In the genomic region with DNA sequence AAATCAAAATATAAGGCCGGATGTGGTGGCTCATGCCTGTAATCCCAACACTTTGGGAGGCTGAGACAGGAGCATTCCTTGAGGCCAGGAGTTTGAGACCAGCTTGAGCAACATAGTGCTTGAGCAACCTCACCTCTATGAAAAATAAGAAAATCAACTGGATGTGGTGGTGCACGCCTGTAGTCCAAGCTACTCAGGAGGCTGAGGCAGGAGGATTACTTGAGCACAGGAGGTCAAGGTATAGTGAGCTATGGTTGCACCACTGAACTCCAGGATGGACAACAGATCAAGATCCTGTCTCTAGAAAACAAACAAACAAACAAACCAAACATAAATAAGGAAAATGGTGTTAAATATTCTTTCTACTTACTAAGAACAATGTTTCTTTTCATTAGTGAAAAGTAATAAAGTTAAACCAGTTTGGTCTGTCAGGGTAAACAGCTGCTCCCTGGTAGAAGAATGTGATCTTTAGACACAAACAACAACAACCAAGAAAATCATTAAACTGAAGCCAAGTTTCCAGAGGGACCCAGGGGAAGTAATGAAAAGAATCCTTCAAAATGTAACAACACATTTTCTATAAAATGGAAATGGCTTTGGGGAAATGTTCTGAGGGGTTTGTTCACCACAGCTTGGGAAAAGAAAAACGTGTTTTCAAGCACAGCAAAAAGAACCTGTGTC, we compare ENCODE assay signal across 31 cellular contexts. TPM values are rescaled to one million over a fixed set of nuclear protein-coding genes. Genes with fewer than 3 reads are reported as not detected.
A peak's percentile ranks its signal among the peaks of the same experiment; 100 is the strongest.
DNase-seq lines count a peak whose midpoint lies in the region; ATAC-seq, FAIRE-seq and TF ChIP-seq lines count a peak whose summit lies in the region.
"Had no signal": no experiment of that assay in that cellular context is flagged by ENCODE, and none has a peak within 500 bp of the region (broad histone marks: within the 10 kb centered on the region; RNA-seq: fewer than 3 reads in every experiment).

No MANE protein-coding gene starts in this region.

- no peaks in the 10 kb centered on the region for H3K36me3 Mint-ChIP-seq in nephron (ENCODE audit: low read depth)
- H3K36me3 Mint-ChIP-seq: CD8-positive, alpha-beta T cell; immature natural killer cell had no signal

- H3K79me1 ChIP-seq in H1 (ENCODE audit: low read depth, low read length) = no peaks in the 10 kb centered on the region
- no peaks in the 10 kb centered on the region for H3K79me1 ChIP-seq in trophoblast cell (ENCODE audit: low read length)

- no peak overlapping the region for H2AK5ac ChIP-seq in H1 (ENCODE audit: low read depth, low read length)
- H2AK5ac ChIP-seq in trophoblast cell (ENCODE audit: low read length) = no peak overlapping the region

- no peak for TF ChIP-seq RAD21 in A549 (conservative IDR thresholded peaks at IDR 0.05 in 1 of 2, IDR thresholded peaks at IDR 0.05 in 1 of 2)
- TF ChIP-seq RAD21 in H1 (IDR thresholded peaks at IDR 0.05 in 1 of 2, conservative IDR thresholded peaks at IDR 0.05 in 1 of 2; ENCODE audit: low read depth in 2 of 2, low read length in 2 of 2) = no peak

- H3K9me3 ChIP-seq in A549 (no peaks in the 10 kb centered on the region), H1 (ENCODE audit: insufficient read depth in 2 of 2, low read depth in 1 of 2, low read length in 1 of 2) (no peaks in the 10 kb centered on the region), trophoblast cell (ENCODE audit: insufficient read depth, low read depth, low read length) (no peaks in the 10 kb centered on the region)
- H3K9me3 ChIP-seq: adrenal gland, BE2C, body of pancreas, neutrophil, prostate gland, SK-N-SH, testis, uterus had no signal

- no peaks in the 10 kb centered on the region for H3K27me3 ChIP-seq in H1 (replicated peaks in 1 of 4; ENCODE audit: control insufficient read depth in 3 of 4, extremely low read depth in 1 of 4, insufficient read depth in 3 of 4, low read length in 3 of 4)
- H3K27me3 ChIP-seq in trophoblast cell (ENCODE audit: insufficient read depth, low read length) = no peaks in the 10 kb centered on the region
- H3K27me3 ChIP-seq: adrenal gland, BE2C, body of pancreas, neutrophil, testis, uterus had no signal

- no peak overlapping the region for H2BK5ac ChIP-seq in H1 (ENCODE audit: low read depth, low read length)
- H2BK5ac ChIP-seq in trophoblast cell (ENCODE audit: low read depth, low read length, poor library complexity) = no peak overlapping the region

- H4K12ac ChIP-seq in trophoblast cell (ENCODE audit: low read depth, low read length) = no peak overlapping the region

- no peak overlapping the region for H2BK15ac ChIP-seq in H1 (ENCODE audit: low read length)

- POLR2A ChIA-PET in A549 (lab: Yijun Ruan, JAX) = interaction anchor here (1.0 kb wide), 1 partner anchor 17 kb away, joined by 7 read pairs; the partner anchor contains the start of gene BAG3
- POLR2A ChIA-PET in H1 (lab: Charles Lee; ENCODE audit: partially characterized antibody) = no interaction called here

- ATAC-seq in A549 = no peak
- no peak for ATAC-seq in GM21723 (IDR thresholded peaks at IDR 0.05; ENCODE audit: unreplicated experiment)
- ATAC-seq in HG03571 (IDR thresholded peaks at IDR 0.05; ENCODE audit: unreplicated experiment) = no peak
- ATAC-seq in GM18873 (IDR thresholded peaks at IDR 0.05; ENCODE audit: low FRiP score, unreplicated experiment) = no peak
- ATAC-seq: body of pancreas; CD8-positive, alpha-beta T cell; T-helper 17 cell had no signal

- H3K27ac ChIP-seq in A549 (peak overlapping the region; percentile 2 to 9; a peak in 1 of 6 replicates), H1 (ENCODE audit: low read depth, low read length) (no peak overlapping the region), trophoblast cell (ENCODE audit: low read depth, low read length) (no peak overlapping the region)
- H3K27ac ChIP-seq: adrenal gland, body of pancreas, neutrophil, prostate gland, uterus had no signal

- 69% methylated on average over 3 of the region's 3 CpGs for WGBS in A549 (ENCODE audit: missing lambda C conversion rate)
- WGBS in H1 (ENCODE audit: extremely low coverage in 1 of 2, insufficient coverage in 1 of 2, insufficient read length in 1 of 2, insufficient replicate concordance in 2 of 2, low coverage in 1 of 2, low lambda C conversion rate in 2 of 2, missing lambda C conversion rate in 1 of 2), 2 experiments = 86% methylated on average over 3 of the region's 3 CpGs; no CpG with 5 or more reads in 1 of the 2 experiments
- no CpG with 5 or more reads among the region's 3 CpGs for WGBS in trophoblast cell (ENCODE audit: extremely low coverage, insufficient coverage, insufficient read length)

- CTCF ChIA-PET in A549 (lab: Yijun Ruan, JAX) (interaction anchor here (0.8 to 1.9 kb wide), 4 partner anchors 10 to 226 kb away, joined by 4 to 6 read pairs (median 5); no protein-coding TSS in a partner anchor), H1 (lab: Charles Lee; ENCODE audit: partially characterized antibody) (interaction anchor here (0.7 to 8.8 kb wide), 5 partner anchors 10 to 1872 kb away, joined by 3 to 55 read pairs (median 3); no protein-coding TSS in a partner anchor)

- H2AFZ ChIP-seq in H1 (ENCODE audit: low read length) (peak overlapping the region; percentile 39), trophoblast cell (ENCODE audit: insufficient read depth, low read length, poor library complexity) (no peak overlapping the region)

- FAIRE-seq in A549 (lab: Jason Lieb, UNC) (no peak), H1 (lab: Jason Lieb, UNC) (no peak)
- FAIRE-seq: GM18507, GM19239, HTR-8/SVneo had no signal

- no peak overlapping the region for H3K4ac ChIP-seq in H1 (replicated peaks; ENCODE audit: insufficient read length, low read depth, low read length)
- H3K4ac ChIP-seq in trophoblast cell (ENCODE audit: low read depth, low read length) = no peak overlapping the region

- H2BK20ac ChIP-seq in H1 (ENCODE audit: low read length) = no peak overlapping the region

- H3K23me2 ChIP-seq in H1 (ENCODE audit: low read depth, low read length) = no peaks in the 10 kb centered on the region

- H4K91ac ChIP-seq in H1 (replicated peaks; ENCODE audit: insufficient read length, low read length) = no peak overlapping the region
- no peak overlapping the region for H4K91ac ChIP-seq in trophoblast cell (ENCODE audit: low read depth, low read length)

- H3K18ac ChIP-seq in H1 (ENCODE audit: extremely low read depth, low read length) = no peak overlapping the region
- H3K18ac ChIP-seq in trophoblast cell (ENCODE audit: low read length) = no peak overlapping the region

- no peak overlapping the region for H3K56ac ChIP-seq in H1 (replicated peaks; ENCODE audit: insufficient read length, low read depth, low read length)

- no peaks in the 10 kb centered on the region for H3K4me1 Mint-ChIP-seq in nephron
- H3K4me1 Mint-ChIP-seq: activated CD4-positive, alpha-beta memory T cell treated with anti-CD3 and anti-CD28 coated beads, Interleukin-2, amount 10 ng/mL, durations not matched to agents 7 days and 5 days; immature natural killer cell had no signal

- H3K9me3 Mint-ChIP-seq in nephron = no peaks in the 10 kb centered on the region
- H3K9me3 Mint-ChIP-seq: activated CD4-positive, alpha-beta memory T cell treated with anti-CD3 and anti-CD28 coated beads, Interleukin-2, amount 10 ng/mL, durations not matched to agents 7 days and 5 days; activated naive CD4-positive, alpha-beta T cell treated with anti-CD3 and anti-CD28 coated beads for 36 hours; CD8-positive, alpha-beta T cell; immature natural killer cell had no signal

- TF ChIP-seq CTCF in A549 (IDR thresholded peaks at IDR 0.05) (no peak), H1 (IDR thresholded peaks at IDR 0.05; ENCODE audit: control extremely low read depth in 1 of 3, insufficient read depth in 1 of 3, low read depth in 1 of 3, low read length in 3 of 3) (no peak), nephron (IDR thresholded peaks at IDR 0.05; ENCODE audit: unreplicated experiment in 3 of 3) (no peak)

- H3K4me3 ChIP-seq in A549 = no peak overlapping the region
- H3K4me3 ChIP-seq in H1 (ENCODE audit: extremely low read depth in 1 of 4, insufficient read depth in 2 of 4, low read depth in 3 of 4, low read length in 4 of 4) = no peak overlapping the region
- H3K4me3 ChIP-seq in trophoblast cell (ENCODE audit: low read depth, low read length) = no peak overlapping the region
- H3K4me3 ChIP-seq: adrenal gland, body of pancreas, prostate gland, testis, uterus had no signal

- H2BK120ac ChIP-seq in H1 (replicated peaks; ENCODE audit: low read depth, low read length) = no peak overlapping the region
- no peak overlapping the region for H2BK120ac ChIP-seq in trophoblast cell (ENCODE audit: insufficient read depth, low read length, poor library complexity)

- H3K79me2 ChIP-seq in H1 (ENCODE audit: control insufficient read depth in 1 of 2, insufficient read depth in 2 of 2, low read length in 2 of 2) (no peaks in the 10 kb centered on the region), trophoblast cell (ENCODE audit: control insufficient read depth, insufficient read depth, low read length, poor library complexity) (no peaks in the 10 kb centered on the region)

- no peak overlapping the region for H3K4me3 Mint-ChIP-seq in nephron
- H3K4me3 Mint-ChIP-seq: activated CD4-positive, alpha-beta memory T cell treated with anti-CD3 and anti-CD28 coated beads, Interleukin-2, amount 10 ng/mL, durations not matched to agents 7 days and 5 days; activated naive CD4-positive, alpha-beta T cell treated with anti-CD3 and anti-CD28 coated beads for 36 hours; CD8-positive, alpha-beta T cell; immature natural killer cell; T-helper 17 cell had no signal

- no peak overlapping the region for H3K14ac ChIP-seq in H1 (ENCODE audit: insufficient read length)
- no peak overlapping the region for H3K14ac ChIP-seq in trophoblast cell (ENCODE audit: low read length)

- H3K9ac ChIP-seq in H1 (replicated peaks in 1 of 4; ENCODE audit: extremely low read depth in 1 of 4, low read depth in 3 of 4, low read length in 3 of 4) = no peak overlapping the region
- H3K9ac ChIP-seq in trophoblast cell (ENCODE audit: low read length) = no peak overlapping the region
- H3K9ac ChIP-seq: SK-N-SH had no signal

- peak overlapping the region; percentile 8; the same call in 1 of the 3 replicates for H3K4me2 ChIP-seq in A549
- H3K4me2 ChIP-seq in H1 (ENCODE audit: insufficient read depth in 1 of 2, low read depth in 2 of 2, low read length in 2 of 2) = no peak overlapping the region
- H3K4me2 ChIP-seq in trophoblast cell (ENCODE audit: low read length) = no peak overlapping the region
- H3K4me2 ChIP-seq: SK-N-SH had no signal

- H3K4me1 ChIP-seq in A549 (peaks cover 7% of the 10 kb centered on the region; the same call in 2 of the 3 replicates), H1 (replicated peaks in 1 of 4; ENCODE audit: control insufficient read depth in 3 of 4, insufficient read depth in 4 of 4, low read length in 3 of 4) (no peaks in the 10 kb centered on the region), trophoblast cell (ENCODE audit: control insufficient read depth in 1 of 2, insufficient read depth in 2 of 2, low read length in 2 of 2) (no peaks in the 10 kb centered on the region)
- H3K4me1 ChIP-seq: adrenal gland, BE2C, body of pancreas, prostate gland, uterus had no signal

- no peaks in the 10 kb centered on the region for H3K27me3 Mint-ChIP-seq in nephron (ENCODE audit: low read depth)
- H3K27me3 Mint-ChIP-seq: T-helper 17 cell had no signal

- no peak overlapping the region for H2BK12ac ChIP-seq in H1 (ENCODE audit: low read depth, low read length)
- H2BK12ac ChIP-seq in trophoblast cell (ENCODE audit: low read length) = no peak overlapping the region

- H3K27ac Mint-ChIP-seq in nephron = peak overlapping the region in 2 of 3 experiments; percentile 39 to 54
- H3K27ac Mint-ChIP-seq: activated CD4-positive, alpha-beta memory T cell treated with anti-CD3 and anti-CD28 coated beads, Interleukin-2, amount 10 ng/mL, durations not matched to agents 7 days and 5 days; activated naive CD4-positive, alpha-beta T cell treated with anti-CD3 and anti-CD28 coated beads for 36 hours; CD8-positive, alpha-beta T cell; immature natural killer cell; T-helper 17 cell had no signal

- H3K23ac ChIP-seq in H1 (ENCODE audit: insufficient read length) = no peak overlapping the region
- H3K23ac ChIP-seq in trophoblast cell (ENCODE audit: low read length) = no peak overlapping the region

- H4K8ac ChIP-seq in H1 (ENCODE audit: extremely low read depth, insufficient read depth, low read length) = no peak overlapping the region
- H4K8ac ChIP-seq in trophoblast cell (ENCODE audit: low read depth, low read length) = no peak overlapping the region

- TF ChIP-seq POLR2A in A549 (IDR thresholded peaks at IDR 0.05; ENCODE audit: low read length) = no peak
- TF ChIP-seq POLR2A in H1 (IDR thresholded peaks at IDR 0.05; ENCODE audit: control extremely low read depth in 1 of 2, low read depth in 2 of 2, low read length in 2 of 2) = no peak

- DNase-seq in A549 (ENCODE audit: low read depth in 1 of 2, low spot score in 1 of 2) = no peak
- peak; percentile 14 for DNase-seq in HT-29 (ENCODE audit: low spot score)
- no peak for DNase-seq in H1 (ENCODE audit: low read depth in 1 of 2, low spot score in 2 of 2)
- no peak for DNase-seq in trophoblast cell
- DNase-seq: activated CD4-positive, alpha-beta memory T cell treated with anti-CD3 and anti-CD28 coated beads, Interleukin-2, amount 10 ng/mL, durations not matched to agents 7 days and 5 days; activated CD4-positive, CD25-positive, alpha-beta regulatory T cell treated with anti-CD3 and anti-CD28 coated beads, Interleukin-2, amount 50 U/mL, for 72 hours; activated CD8-positive, alpha-beta memory T cell treated with anti-CD3 and anti-CD28 coated beads, Interleukin-2, amount 50 U/mL, for 4 hours; activated naive CD4-positive, alpha-beta T cell treated with anti-CD3 and anti-CD28 coated beads for 36 hours; BE2C; CD8-positive, alpha-beta T cell; immature natural killer cell; KBM-7; NCI-H1092 treated with DMSO at 0.1 percent for 48 hours; NCI-H187; NCI-H524; SK-N-SH; stimulated activated naive CD4-positive, alpha-beta T cell treated with Interleukin-2 at 50 U/mL for 16 hours; T-helper 17 cell had no signal

- H4K20me1 ChIP-seq in H1 (replicated peaks in 1 of 2; ENCODE audit: control insufficient read depth in 1 of 2, insufficient read depth in 2 of 2, low read length in 2 of 2) = no peaks in the 10 kb centered on the region

- no peak overlapping the region for H4K5ac ChIP-seq in H1 (ENCODE audit: insufficient read length, low read depth, low read length)

- no peak for TF ChIP-seq EP300 in A549 (IDR thresholded peaks at IDR 0.05)
- no peak for TF ChIP-seq EP300 in H1 (IDR thresholded peaks at IDR 0.05; ENCODE audit: borderline replicate concordance in 1 of 2, low read depth in 2 of 2, low read length in 2 of 2)

- H3K36me3 ChIP-seq in H1 (ENCODE audit: control insufficient read depth in 2 of 4, insufficient read depth in 4 of 4, low read length in 3 of 4) (no peaks in the 10 kb centered on the region), trophoblast cell (ENCODE audit: control insufficient read depth in 1 of 2, insufficient read depth in 2 of 2, low read length in 2 of 2) (no peaks in the 10 kb centered on the region)
- H3K36me3 ChIP-seq: adrenal gland, BE2C, neutrophil, prostate gland, uterus had no signal

RNA-seq across cellular contexts. Expression of gene BAG3, which starts 17.5 kb away (rescaled TPM):
- polyA plus RNA-seq in A549 (2011; rRNA removed) (10.7 and 18.3 TPM in 2 replicates), A549 (2017; fragmentation: RNase III; extraction: RNeasy Plus Mini Kit Qiagen cat#74134 plus additional on column Dnase treatment) (50.0 to 58.4 TPM (median 57.4 TPM) in 3 replicates), H1 (2011; rRNA removed) (3.5 and 7.5 TPM in 2 replicates)
- 19.0 and 26.0 TPM in 2 replicates for polyA plus RNA-seq in A549 (2012; cell fraction: cytosol; rRNA removed)
- 43.7 and 44.6 TPM in 2 replicates for polyA plus RNA-seq in A549 (2012; cell fraction: nucleus; rRNA removed)
- polyA minus RNA-seq in A549 (2011; rRNA and poly(A)+ RNA removed) = 11.6 TPM in 2 replicates
- 15.3 and 18.5 TPM in 2 replicates for total RNA-seq in HT-29 (2014; rRNA removed; shearing (Covaris generic))
- 13.3 and 14.6 TPM in 2 replicates for total RNA-seq in H1 (2021; fragmentation: NEBNext Ultra II Directional; extraction: Animal tissue kit (Norgen Biotek cat#: 25700))
- polyA plus RNA-seq in H1 (2011; cell fraction: cytosol; rRNA removed) = 3.0 TPM
- polyA plus RNA-seq in H1 (2011; cell fraction: nucleus; rRNA removed) = 7.0 TPM
- polyA plus RNA-seq in H1 (2012, experiment 1 of 2) = 10.5 to 13.6 TPM (median 12.9 TPM) in 4 replicates
- polyA plus RNA-seq in H1 (2012, experiment 2 of 2) = 10.4 TPM
- polyA plus RNA-seq in H1 (2013, experiment 1 of 2) = 12.1 TPM
- polyA plus RNA-seq in H1 (2013, experiment 2 of 2) = 12.1 TPM
- 1.7 and 2.1 TPM in 2 replicates for polyA minus RNA-seq in H1 (2011; rRNA and poly(A)+ RNA removed)
- 6.9 TPM for polyA minus RNA-seq in H1 (2011; cell fraction: cytosol; rRNA and poly(A)+ RNA removed)
- polyA minus RNA-seq in H1 (2011; cell fraction: nucleus; rRNA and poly(A)+ RNA removed) = 4.1 TPM
- polyA plus RNA-seq in trophoblast cell (2013) = 85.0 and 88.8 TPM in 2 replicates

RNA-seq across cellular contexts. Expression of gene TIAL1, which starts 36.9 kb away (rescaled TPM):
- 101 and 115 TPM in 2 replicates for polyA plus RNA-seq in A549 (2011; rRNA removed)
- 40.8 and 45.1 TPM in 2 replicates for polyA plus RNA-seq in A549 (2012; cell fraction: cytosol; rRNA removed)
- 54.7 and 77.8 TPM in 2 replicates for polyA plus RNA-seq in A549 (2012; cell fraction: nucleus; rRNA removed)
- polyA plus RNA-seq in A549 (2017; fragmentation: RNase III; extraction: RNeasy Plus Mini Kit Qiagen cat#74134 plus additional on column Dnase treatment) = 88.1 to 89.5 TPM (median 88.8 TPM) in 3 replicates
- polyA minus RNA-seq in A549 (2011; rRNA and poly(A)+ RNA removed) = 61.5 and 64.7 TPM in 2 replicates
- 26.6 and 27.0 TPM in 2 replicates for total RNA-seq in HT-29 (2014; rRNA removed; shearing (Covaris generic))
- 151 and 166 TPM in 2 replicates for total RNA-seq in H1 (2021; fragmentation: NEBNext Ultra II Directional; extraction: Animal tissue kit (Norgen Biotek cat#: 25700))
- polyA plus RNA-seq in H1 (2011; rRNA removed) = 37.4 and 50.4 TPM in 2 replicates
- 77.1 TPM for polyA plus RNA-seq in H1 (2011; cell fraction: cytosol; rRNA removed)
- polyA plus RNA-seq in H1 (2011; cell fraction: nucleus; rRNA removed) = 103 TPM
- polyA plus RNA-seq in H1 (2012, experiment 1 of 2) = 75.5 to 128 TPM (median 91.2 TPM) in 4 replicates
- polyA plus RNA-seq in H1 (2012, experiment 2 of 2) = 49.0 TPM
- 94.8 TPM for polyA plus RNA-seq in H1 (2013, experiment 1 of 2)
- 88.8 TPM for polyA plus RNA-seq in H1 (2013, experiment 2 of 2)
- 55.2 and 69.2 TPM in 2 replicates for polyA minus RNA-seq in H1 (2011; rRNA and poly(A)+ RNA removed)
- 35.9 TPM for polyA minus RNA-seq in H1 (2011; cell fraction: cytosol; rRNA and poly(A)+ RNA removed)
- 83.5 TPM for polyA minus RNA-seq in H1 (2011; cell fraction: nucleus; rRNA and poly(A)+ RNA removed)
- polyA plus RNA-seq in trophoblast cell (2013) = 124 and 125 TPM in 2 replicates

Comparison
In these comparisons a context has a peak if more than half of its experiments do, and no peak if none do; other contexts are left out.
1. H3K27ac ChIP-seq: peak in A549 (2 of 2); none in H1 (single experiment) and trophoblast cell (single experiment).